ENCODE assay signal across 8 cellular contexts in the genomic region with DNA sequence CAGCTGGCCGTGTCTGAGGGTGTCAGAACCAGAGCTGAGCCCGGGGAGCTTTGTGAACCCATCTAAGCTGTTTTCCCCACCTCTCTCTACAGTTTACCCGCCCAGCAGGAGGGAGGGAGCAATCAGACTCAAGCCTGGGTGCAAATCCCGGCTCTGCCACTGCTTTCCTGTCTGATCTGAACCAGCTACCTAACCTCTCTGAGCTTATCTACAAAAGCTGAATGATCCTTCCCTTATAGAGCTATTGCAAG. TPM values are rescaled to one million over a fixed set of nuclear protein-coding genes. Genes with fewer than 3 reads are reported as not detected.
DNase-seq lines count a peak whose midpoint lies in the region; TF ChIP-seq lines count a peak whose summit lies in the region.

No MANE protein-coding gene starts in this region.

- peaks cover 51% of the 10 kb centered on the region for H3K36me3 Mint-ChIP-seq in T-helper 2 cell treated with Interferon-gamma antibody and Interleukin-4, amounts not matched to agents 5 μg/mL and 100 μg/mL, for 36 hours (ENCODE audit: low read depth)

- H3K4me3 Mint-ChIP-seq in T-helper 2 cell treated with Interferon-gamma antibody and Interleukin-4, amounts not matched to agents 5 μg/mL and 100 μg/mL, for 36 hours, result peak overlapping the region; percentile 93

- no peaks in the 10 kb centered on the region for H3K9me2 ChIP-seq in SU-DHL-6 (replicated peaks; ENCODE audit: insufficient read depth, low read length)

- no peak overlapping the region for H3K23ac ChIP-seq in trophoblast cell (ENCODE audit: low read length)

- H2AFZ ChIP-seq in SU-DHL-6 (ENCODE audit: low read depth, low read length, severe bottlenecking), result peak overlapping the region; percentile 37
- H2AFZ ChIP-seq in trophoblast cell (ENCODE audit: insufficient read depth, low read length, poor library complexity), result peak overlapping the region; percentile 56

- peak overlapping the region; percentile 67 for H4K8ac ChIP-seq in trophoblast cell (ENCODE audit: low read depth, low read length)

- H2AK5ac ChIP-seq in trophoblast cell (ENCODE audit: low read length), result no peak overlapping the region

- H4K20me1 ChIP-seq in SU-DHL-6 (ENCODE audit: low read depth, low read length), result no peaks in the 10 kb centered on the region

- H3K4me3 ChIP-seq in SU-DHL-6 (ENCODE audit: insufficient read depth, low read length, poor library complexity, severe bottlenecking) (no peak overlapping the region), fibroblast of mammary gland (ENCODE audit: control insufficient read depth, low read depth, low read length) (peak overlapping the region; percentile 83), trophoblast cell (ENCODE audit: low read depth, low read length) (no peak overlapping the region)

- peaks cover 2% of the 10 kb centered on the region for H3K27me3 Mint-ChIP-seq in T-helper 2 cell treated with Interferon-gamma antibody and Interleukin-4, amounts not matched to agents 5 μg/mL and 100 μg/mL, for 36 hours (ENCODE audit: low read depth)

- H3K79me1 ChIP-seq in trophoblast cell (ENCODE audit: low read length), result peaks cover 7% of the 10 kb centered on the region

- H3K9ac ChIP-seq in SU-DHL-6 (ENCODE audit: low read length) (peak overlapping the region; percentile 19; the same call in 1 of the 2 replicates), trophoblast cell (ENCODE audit: low read length) (no peak overlapping the region)

- no peak for DNase-seq in T-helper 2 cell treated with Interferon-gamma antibody and Interleukin-4, amounts not matched to agents 5 μg/mL and 100 μg/mL, for 36 hours (ENCODE audit: low spot score)
- DNase-seq in T-helper 2 cell (no peak), fibroblast of mammary gland (ENCODE audit: low read depth) (no peak), trophoblast cell (no peak), SHP77 (lab: John Stamatoyannopoulos, UW) (no peak), NCI-H2081 (lab: John Stamatoyannopoulos, UW) (no peak), LoVo (ENCODE audit: low spot score) (no peak)

- peak overlapping the region; percentile 75 for H4K91ac ChIP-seq in trophoblast cell (ENCODE audit: low read depth, low read length)

- H2BK120ac ChIP-seq in trophoblast cell (ENCODE audit: insufficient read depth, low read length, poor library complexity), result peak overlapping the region; percentile 49

- TF ChIP-seq CTCF in SU-DHL-6 (IDR thresholded peaks at IDR 0.05; ENCODE audit: insufficient read depth, low read length, poor library complexity, severe bottlenecking), result no peak
- no peak for TF ChIP-seq CTCF in fibroblast of mammary gland (conservative IDR thresholded peaks at IDR 0.05; ENCODE audit: control insufficient read depth, insufficient read depth, low read depth, low read length)

- H3K4me1 ChIP-seq in trophoblast cell (ENCODE audit: control insufficient read depth in 1 of 2, insufficient read depth in 2 of 2, low read length in 2 of 2), result peaks cover 5 to 13% of the 10 kb centered on the region in 2 experiments

- peak overlapping the region; percentile 90 for H3K27ac Mint-ChIP-seq in T-helper 2 cell treated with Interferon-gamma antibody and Interleukin-4, amounts not matched to agents 5 μg/mL and 100 μg/mL, for 36 hours

- peak overlapping the region; percentile 30 for H3K18ac ChIP-seq in trophoblast cell (ENCODE audit: low read length)

- H3K4ac ChIP-seq in trophoblast cell (ENCODE audit: low read depth, low read length), result peak overlapping the region; percentile 49

- H3K4me2 ChIP-seq in SU-DHL-6 (ENCODE audit: low read depth, low read length, poor library complexity, severe bottlenecking) (peak overlapping the region; percentile 42), trophoblast cell (ENCODE audit: low read length) (peak overlapping the region; percentile 56)

- peaks cover 42% of the 10 kb centered on the region for H3K4me1 Mint-ChIP-seq in T-helper 2 cell treated with Interferon-gamma antibody and Interleukin-4, amounts not matched to agents 5 μg/mL and 100 μg/mL, for 36 hours (ENCODE audit: low read depth)

- H3K27ac ChIP-seq in SU-DHL-6 (ENCODE audit: low read depth, low read length) (no peak overlapping the region), trophoblast cell (ENCODE audit: low read depth, low read length) (no peak overlapping the region)

- H3K14ac ChIP-seq in trophoblast cell (ENCODE audit: low read length), result peak overlapping the region; percentile 63

- H3K36me3 ChIP-seq in SU-DHL-6 (ENCODE audit: low read length), result no peaks in the 10 kb centered on the region
- no peaks in the 10 kb centered on the region for H3K36me3 ChIP-seq in trophoblast cell (ENCODE audit: control insufficient read depth in 1 of 2, insufficient read depth in 2 of 2, low read length in 2 of 2)

- no peaks in the 10 kb centered on the region for H3K27me3 ChIP-seq in SU-DHL-6 (ENCODE audit: low read length)
- H3K27me3 ChIP-seq in trophoblast cell (ENCODE audit: insufficient read depth, low read length), result no peaks in the 10 kb centered on the region

- WGBS in trophoblast cell (ENCODE audit: extremely low coverage, insufficient coverage, insufficient read length), result no CpG with 5 or more reads among the region's 4 CpGs

- H2BK5ac ChIP-seq in trophoblast cell (ENCODE audit: low read depth, low read length, poor library complexity), result peak overlapping the region; percentile 35

- no peaks in the 10 kb centered on the region for H3K79me2 ChIP-seq in SU-DHL-6 (ENCODE audit: insufficient read depth, low read length)
- peaks cover 4% of the 10 kb centered on the region for H3K79me2 ChIP-seq in trophoblast cell (ENCODE audit: control insufficient read depth, insufficient read depth, low read length, poor library complexity)

- H4K12ac ChIP-seq in trophoblast cell (ENCODE audit: low read depth, low read length), result peak overlapping the region; percentile 40

- no peaks in the 10 kb centered on the region for H3K9me3 ChIP-seq in SU-DHL-6 (ENCODE audit: insufficient read depth, low read length)
- H3K9me3 ChIP-seq in trophoblast cell (ENCODE audit: insufficient read depth, low read depth, low read length), result no peaks in the 10 kb centered on the region

- no peak overlapping the region for H2BK12ac ChIP-seq in trophoblast cell (ENCODE audit: low read length)

- H3K9me3 Mint-ChIP-seq in T-helper 2 cell treated with Interferon-gamma antibody and Interleukin-4, amounts not matched to agents 5 μg/mL and 100 μg/mL, for 36 hours, result peaks cover 20% of the 10 kb centered on the region

- H3F3A ChIP-seq in SU-DHL-6 (ENCODE audit: insufficient read depth), result no peaks in the 10 kb centered on the region

RNA-seq across cellular contexts. Expression of gene APOL2, which starts 0.3 kb away (rescaled TPM):
- polyA plus RNA-seq in trophoblast cell (2013), result 5.7 and 6.0 TPM in 2 replicates

RNA-seq across cellular contexts. Expression of gene APOL1, which starts 13.9 kb away (rescaled TPM):
- 0.03 and 0.04 TPM in 2 replicates for polyA plus RNA-seq in trophoblast cell (2013)

RNA-seq across cellular contexts. Expression of gene APOL4, which starts 37.5 kb away (rescaled TPM):
- polyA plus RNA-seq in trophoblast cell (2013), result 0.39 and 0.45 TPM in 2 replicates
